1 cellular context compared by ENCODE assay signal in the genomic region with DNA sequence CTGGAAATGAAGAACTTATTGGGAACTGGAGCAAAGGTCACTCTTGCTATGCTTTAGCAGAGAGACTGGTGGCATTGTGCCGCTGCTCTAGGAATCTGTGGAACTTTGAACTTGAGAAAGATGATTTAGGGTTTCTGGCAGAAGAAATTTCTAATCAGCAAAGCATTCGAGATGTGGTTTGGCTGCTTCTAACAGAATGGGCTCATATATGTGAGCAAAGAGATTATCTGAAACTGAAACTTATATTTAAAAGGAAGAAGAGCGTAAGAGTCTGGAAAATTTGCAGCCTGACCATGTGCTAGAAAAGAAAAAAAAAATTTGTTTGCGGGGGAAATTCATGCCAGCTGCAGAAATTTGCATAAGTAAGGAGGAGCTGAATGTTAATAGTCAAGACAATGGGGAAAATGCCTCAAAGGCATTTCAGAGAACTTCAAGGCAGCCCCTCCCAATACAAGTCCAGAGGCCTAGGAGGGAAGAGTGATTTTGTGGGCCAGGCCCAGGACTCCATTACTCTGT.
TF ChIP-seq lines count a peak whose summit lies in the region.

No MANE protein-coding gene starts in this region.

TF ChIP-seq in H1, 55 proteins besides CTCF, POLR2A, EP300 and RAD21:
- TF ChIP-seq SIX5 (IDR thresholded peaks at IDR 0.05; ENCODE audit: low read depth, low read length) = no peak
- TF ChIP-seq SAP30 (IDR thresholded peaks at IDR 0.05; ENCODE audit: insufficient read depth, insufficient replicate concordance, low read length) = no peak
